ENCODE assay signal across 10 cellular contexts in genomic region chr1:230191079-230191478, GRCh38.
DNase-seq lines count a peak whose midpoint lies in the region; ATAC-seq, FAIRE-seq and TF ChIP-seq lines count a peak whose summit lies in the region.
"Had no signal": no experiment of that assay in that cellular context is flagged by ENCODE, and none has a peak within 500 bp of the region (broad histone marks: within the 10 kb centered on the region; RNA-seq: fewer than 3 reads in every experiment).

No MANE protein-coding gene starts in this region.

- no peak overlapping the region for H3K27ac Mint-ChIP-seq in activated naive CD4-positive, alpha-beta T cell treated with anti-CD3 and anti-CD28 coated beads, Interleukin-2, amount 10 ng/mL, durations not matched to agents 7 days and 5 days

- no peak overlapping the region for H3K4me3 Mint-ChIP-seq in activated naive CD4-positive, alpha-beta T cell treated with anti-CD3 and anti-CD28 coated beads, Interleukin-2, amount 10 ng/mL, durations not matched to agents 7 days and 5 days

- H3K4me3 ChIP-seq in BLaER1 treated with 17β-estradiol and CSF1 and Interleukin-3, amounts not matched to agents 10 nM and 100 nM = no peak overlapping the region
- H3K4me3 ChIP-seq in fibroblast of villous mesenchyme (ENCODE audit: low read depth, low read length) (no peak overlapping the region), pancreas (no peak overlapping the region)

- FAIRE-seq in pancreas (lab: Jason Lieb, UNC) = no peak

- peaks cover 28% of the 10 kb centered on the region for H3K4me1 Mint-ChIP-seq in activated naive CD4-positive, alpha-beta T cell treated with anti-CD3 and anti-CD28 coated beads, Interleukin-2, amount 10 ng/mL, durations not matched to agents 7 days and 5 days

- intact Hi-C loops in pancreas (cut with DNase I) = no loop called here

- no peaks in the 10 kb centered on the region for H3K27me3 ChIP-seq in BLaER1 treated with 17β-estradiol and CSF1 and Interleukin-3, amounts not matched to agents 10 nM and 100 nM
- H3K27me3 ChIP-seq in pancreas = no peaks in the 10 kb centered on the region

- H3K4me2 ChIP-seq in BLaER1 treated with 17β-estradiol and CSF1 and Interleukin-3, amounts not matched to agents 10 nM and 100 nM = peak overlapping the region; percentile 14 to 87 (median 56)

- peaks cover 4 to 88% (median 34%) of the 10 kb centered on the region in 11 experiments; a peak in 20 of 22 replicates for H3K36me3 ChIP-seq in BLaER1 treated with 17β-estradiol and CSF1 and Interleukin-3, amounts not matched to agents 10 nM and 100 nM
- no peaks in the 10 kb centered on the region for H3K36me3 ChIP-seq in pancreas

- DNase-seq in SKM-1 (lab: John Stamatoyannopoulos, UW; ENCODE audit: unreplicated experiment) (peak; percentile 98), fibroblast of villous mesenchyme (ENCODE audit: low read depth) (peak; percentile 90), pancreas (peak in 2 of 6 donors; percentile 8 to 54), NCI-H2196 (lab: John Stamatoyannopoulos, UW; ENCODE audit: unreplicated experiment) (no peak)
- DNase-seq in activated naive CD4-positive, alpha-beta T cell treated with anti-CD3 and anti-CD28 coated beads, Interleukin-2, amount 10 ng/mL, durations not matched to agents 7 days and 5 days = no peak
- DNase-seq: amniotic stem cell; stimulated activated naive CD4-positive, alpha-beta T cell had no signal

- TF ChIP-seq CTCF in fibroblast of villous mesenchyme (IDR thresholded peaks at IDR 0.05; ENCODE audit: insufficient read depth, low read depth, low read length) (no peak), pancreas (IDR thresholded peaks at IDR 0.05) (no peak)

- H3K9ac ChIP-seq in BLaER1 treated with 17β-estradiol and CSF1 and Interleukin-3, amounts not matched to agents 10 nM and 100 nM = no peak overlapping the region

- peaks cover 0 to 100% (median 95%) of the 10 kb centered on the region in 11 experiments; a peak in 19 of 22 replicates for H4K20me1 ChIP-seq in BLaER1 treated with 17β-estradiol and CSF1 and Interleukin-3, amounts not matched to agents 10 nM and 100 nM

- H3K27ac ChIP-seq in BLaER1 treated with 17β-estradiol and CSF1 and Interleukin-3, amounts not matched to agents 10 nM and 100 nM = peak overlapping the region in 6 of 11 experiments; percentile 45 to 67 (median 52); a peak in 11 of 22 replicates
- peak overlapping the region in 2 of 4 donors; percentile 37 to 41 for H3K27ac ChIP-seq in pancreas

- H3K9me3 Mint-ChIP-seq in activated naive CD4-positive, alpha-beta T cell treated with anti-CD3 and anti-CD28 coated beads, Interleukin-2, amount 10 ng/mL, durations not matched to agents 7 days and 5 days = no peaks in the 10 kb centered on the region

- H3K9me3 ChIP-seq in BLaER1 treated with 17β-estradiol and CSF1 and Interleukin-3, amounts not matched to agents 10 nM and 100 nM (replicated peaks in 1 of 11) = no peaks in the 10 kb centered on the region
- no peaks in the 10 kb centered on the region for H3K9me3 ChIP-seq in pancreas

- ATAC-seq in pancreas (peak; percentile 33 to 60 (median 44)), GM18858 (IDR thresholded peaks at IDR 0.05; ENCODE audit: unreplicated experiment) (no peak), HG03095 (IDR thresholded peaks at IDR 0.05; ENCODE audit: unreplicated experiment) (no peak)

- CTCF ChIA-PET in activated naive CD4-positive, alpha-beta T cell treated with anti-CD3 and anti-CD28 coated beads, Interleukin-2, amount 10 ng/mL, durations not matched to agents 7 days and 5 days (lab: Charles Lee) = interaction anchor here (1.2 kb wide), 1 partner anchor 33 kb away, joined by 3 read pairs; no protein-coding TSS in a partner anchor

- peaks cover 4% of the 10 kb centered on the region for H3K36me3 Mint-ChIP-seq in activated naive CD4-positive, alpha-beta T cell treated with anti-CD3 and anti-CD28 coated beads, Interleukin-2, amount 10 ng/mL, durations not matched to agents 7 days and 5 days

- H3K4me1 ChIP-seq in BLaER1 treated with 17β-estradiol and CSF1 and Interleukin-3, amounts not matched to agents 10 nM and 100 nM = peaks cover 36 to 98% (median 65%) of the 10 kb centered on the region in 10 experiments
- H3K4me1 ChIP-seq in pancreas = peaks cover 5 to 22% (median 6%) of the 10 kb centered on the region in 3 donors

- 64 to 65% methylated on average over 5 of the region's 5 CpGs for WGBS in pancreas, 2 donors

- no peaks in the 10 kb centered on the region for H3K27me3 Mint-ChIP-seq in activated naive CD4-positive, alpha-beta T cell treated with anti-CD3 and anti-CD28 coated beads, Interleukin-2, amount 10 ng/mL, durations not matched to agents 7 days and 5 days

Comparison
In these comparisons a context has a peak if more than half of its experiments do, and no peak if none do; other contexts are left out.
1. DNase-seq: peak in SKM-1 (single experiment) and fibroblast of villous mesenchyme (single experiment); none in activated naive CD4-positive, alpha-beta T cell treated with anti-CD3 and anti-CD28 coated beads, Interleukin-2, amount 10 ng/mL, durations not matched to agents 7 days and 5 days (single experiment) and NCI-H2196 (single experiment).
2. ATAC-seq: peak in pancreas (4 of 4); none in GM18858 (single experiment) and HG03095 (single experiment).